1 cellular context compared by ENCODE assay signal in the genomic region with DNA sequence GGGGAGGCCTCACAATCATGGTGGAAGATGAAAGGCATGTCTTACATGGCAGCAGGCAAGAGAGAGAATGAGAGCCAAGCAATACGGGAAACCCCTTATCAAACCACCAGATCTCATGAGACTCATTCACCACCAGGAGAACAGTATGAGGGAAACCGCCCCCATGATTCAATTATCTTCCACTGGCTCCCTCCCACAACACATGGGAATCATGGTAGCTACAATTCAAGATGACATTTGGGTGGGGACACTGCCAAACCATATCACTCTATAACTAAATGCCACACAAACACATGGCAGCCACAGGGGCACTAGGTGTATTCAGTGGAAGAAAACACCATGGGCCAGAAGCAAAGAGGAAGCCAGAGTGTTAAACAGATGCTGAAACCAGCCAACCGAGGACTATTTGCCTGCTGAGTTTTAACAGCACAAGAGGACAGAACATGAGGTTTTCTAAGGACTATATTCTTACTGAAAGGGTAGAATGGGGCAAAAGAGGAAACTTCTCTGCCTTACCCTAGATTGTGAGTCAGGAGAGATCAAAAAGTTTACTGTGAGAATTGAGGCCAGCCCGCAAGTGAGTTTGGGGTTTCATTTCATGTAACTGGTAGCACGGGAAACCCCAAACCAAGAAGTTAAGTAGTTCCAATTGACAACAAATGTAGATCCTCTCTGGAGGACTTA.
TF ChIP-seq lines count a peak whose summit lies in the region.

No MANE protein-coding gene starts in this region.

TF ChIP-seq in GM12878, 131 proteins besides CTCF, POLR2A, EP300 and RAD21 (continued from another document and continues in another):
- TF ChIP-seq, protein P1, sequence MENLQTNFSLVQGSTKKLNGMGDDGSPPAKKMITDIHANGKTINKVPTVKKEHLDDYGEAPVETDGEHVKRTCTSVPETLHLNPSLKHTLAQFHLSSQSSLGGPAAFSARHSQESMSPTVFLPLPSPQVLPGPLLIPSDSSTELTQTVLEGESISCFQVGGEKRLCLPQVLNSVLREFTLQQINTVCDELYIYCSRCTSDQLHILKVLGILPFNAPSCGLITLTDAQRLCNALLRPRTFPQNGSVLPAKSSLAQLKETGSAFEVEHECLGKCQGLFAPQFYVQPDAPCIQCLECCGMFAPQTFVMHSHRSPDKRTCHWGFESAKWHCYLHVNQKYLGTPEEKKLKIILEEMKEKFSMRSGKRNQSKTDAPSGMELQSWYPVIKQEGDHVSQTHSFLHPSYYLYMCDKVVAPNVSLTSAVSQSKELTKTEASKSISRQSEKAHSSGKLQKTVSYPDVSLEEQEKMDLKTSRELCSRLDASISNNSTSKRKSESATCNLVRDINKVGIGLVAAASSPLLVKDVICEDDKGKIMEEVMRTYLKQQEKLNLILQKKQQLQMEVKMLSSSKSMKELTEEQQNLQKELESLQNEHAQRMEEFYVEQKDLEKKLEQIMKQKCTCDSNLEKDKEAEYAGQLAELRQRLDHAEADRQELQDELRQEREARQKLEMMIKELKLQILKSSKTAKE (IDR thresholded peaks at IDR 0.05; ENCODE audit: low read depth, poor library complexity, severe bottlenecking): peak; percentile 57
- TF ChIP-seq BCL11A (IDR thresholded peaks at IDR 0.05; ENCODE audit: low read depth, low read length): peak; percentile 49; the same call in 1 of the 2 replicates
- no peak for TF ChIP-seq CREB1 (IDR thresholded peaks at IDR 0.05; ENCODE audit: low read depth)
- peak; percentile 77 for TF ChIP-seq MTA2 (IDR thresholded peaks at IDR 0.05; ENCODE audit: low read depth)
- peak; percentile 51; the same call in 1 of the 2 replicates for TF ChIP-seq IRF4 (IDR thresholded peaks at IDR 0.05; ENCODE audit: low read depth, low read length)
- peak; percentile 16; the same call in 1 of the 2 replicates for TF ChIP-seq CBFB (IDR thresholded peaks at IDR 0.05; ENCODE audit: low read depth)
- no peak for TF ChIP-seq ZNF274 (IDR thresholded peaks at IDR 0.05; ENCODE audit: insufficient read depth, insufficient read length)
- no peak for TF ChIP-seq CHD4 (IDR thresholded peaks at IDR 0.05)
- TF ChIP-seq BCL3 (IDR thresholded peaks at IDR 0.05; ENCODE audit: borderline replicate concordance, insufficient read depth, low read depth, low read length, poor library complexity, severe bottlenecking): peak; percentile 52
- peak; percentile 90 for TF ChIP-seq MEF2B (IDR thresholded peaks at IDR 0.05; ENCODE audit: partially characterized antibody, poor library complexity, severe bottlenecking)
- no peak for TF ChIP-seq ZNF384 (IDR thresholded peaks at IDR 0.05; ENCODE audit: borderline replicate concordance, low read depth, low read length)
- no peak for TF ChIP-seq EGR1 (IDR thresholded peaks at IDR 0.05; ENCODE audit: borderline replicate concordance in 1 of 2, low read depth in 2 of 2, low read length in 2 of 2)
- TF ChIP-seq SMAD1 (IDR thresholded peaks at IDR 0.05; ENCODE audit: low read depth, partially characterized antibody): peak; percentile 33
- TF ChIP-seq, protein P2, sequence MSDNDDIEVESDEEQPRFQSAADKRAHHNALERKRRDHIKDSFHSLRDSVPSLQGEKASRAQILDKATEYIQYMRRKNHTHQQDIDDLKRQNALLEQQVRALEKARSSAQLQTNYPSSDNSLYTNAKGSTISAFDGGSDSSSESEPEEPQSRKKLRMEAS (IDR thresholded peaks at IDR 0.05; ENCODE audit: low read depth, low read length): no peak
- no peak for TF ChIP-seq HCFC1 (IDR thresholded peaks at IDR 0.05; ENCODE audit: low read length)
- TF ChIP-seq TCF7 (IDR thresholded peaks at IDR 0.05; ENCODE audit: borderline replicate concordance): peak; percentile 75; the same call in 1 of the 2 replicates
- TF ChIP-seq POLR2AphosphoS5 (IDR thresholded peaks at IDR 0.05; ENCODE audit: low read length): 0 out of 2 replicates have a peak, but pooled peaks have one; percentile 26
- no peak; the same call in none of the 2 replicates for TF ChIP-seq ATF2 (IDR thresholded peaks at IDR 0.05; ENCODE audit: low read length)
- TF ChIP-seq MTA3 (IDR thresholded peaks at IDR 0.05; ENCODE audit: borderline replicate concordance, low read length): peak; percentile 49; the same call in 1 of the 2 replicates
- 0 out of 2 replicates have a peak, but pooled peaks have one; percentile 25 for TF ChIP-seq ZNF24 (IDR thresholded peaks at IDR 0.05)
- no peak for TF ChIP-seq CHD1 (IDR thresholded peaks at IDR 0.05; ENCODE audit: low read depth, low read length)
- no peak for TF ChIP-seq CEBPZ (IDR thresholded peaks at IDR 0.05; ENCODE audit: low read depth, low read length)
- TF ChIP-seq, protein P3, sequence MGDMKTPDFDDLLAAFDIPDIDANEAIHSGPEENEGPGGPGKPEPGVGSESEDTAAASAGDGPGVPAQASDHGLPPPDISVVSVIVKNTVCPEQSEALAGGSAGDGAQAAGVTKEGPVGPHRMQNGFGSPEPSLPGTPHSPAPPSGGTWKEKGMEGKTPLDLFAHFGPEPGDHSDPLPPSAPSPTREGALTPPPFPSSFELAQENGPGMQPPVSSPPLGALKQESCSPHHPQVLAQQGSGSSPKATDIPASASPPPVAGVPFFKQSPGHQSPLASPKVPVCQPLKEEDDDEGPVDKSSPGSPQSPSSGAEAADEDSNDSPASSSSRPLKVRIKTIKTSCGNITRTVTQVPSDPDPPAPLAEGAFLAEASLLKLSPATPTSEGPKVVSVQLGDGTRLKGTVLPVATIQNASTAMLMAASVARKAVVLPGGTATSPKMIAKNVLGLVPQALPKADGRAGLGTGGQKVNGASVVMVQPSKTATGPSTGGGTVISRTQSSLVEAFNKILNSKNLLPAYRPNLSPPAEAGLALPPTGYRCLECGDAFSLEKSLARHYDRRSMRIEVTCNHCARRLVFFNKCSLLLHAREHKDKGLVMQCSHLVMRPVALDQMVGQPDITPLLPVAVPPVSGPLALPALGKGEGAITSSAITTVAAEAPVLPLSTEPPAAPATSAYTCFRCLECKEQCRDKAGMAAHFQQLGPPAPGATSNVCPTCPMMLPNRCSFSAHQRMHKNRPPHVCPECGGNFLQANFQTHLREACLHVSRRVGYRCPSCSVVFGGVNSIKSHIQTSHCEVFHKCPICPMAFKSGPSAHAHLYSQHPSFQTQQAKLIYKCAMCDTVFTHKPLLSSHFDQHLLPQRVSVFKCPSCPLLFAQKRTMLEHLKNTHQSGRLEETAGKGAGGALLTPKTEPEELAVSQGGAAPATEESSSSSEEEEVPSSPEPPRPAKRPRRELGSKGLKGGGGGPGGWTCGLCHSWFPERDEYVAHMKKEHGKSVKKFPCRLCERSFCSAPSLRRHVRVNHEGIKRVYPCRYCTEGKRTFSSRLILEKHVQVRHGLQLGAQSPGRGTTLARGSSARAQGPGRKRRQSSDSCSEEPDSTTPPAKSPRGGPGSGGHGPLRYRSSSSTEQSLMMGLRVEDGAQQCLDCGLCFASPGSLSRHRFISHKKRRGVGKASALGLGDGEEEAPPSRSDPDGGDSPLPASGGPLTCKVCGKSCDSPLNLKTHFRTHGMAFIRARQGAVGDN (IDR thresholded peaks at IDR 0.05): 0 out of 2 replicates have a peak, but pooled peaks have one; percentile 11
- TF ChIP-seq IKZF1 (conservative IDR thresholded peaks at IDR 0.05): peak; percentile 60
- peak; percentile 66 for TF ChIP-seq CUX1 (IDR thresholded peaks at IDR 0.05; ENCODE audit: insufficient replicate concordance, low read depth, low read length)
- 0 out of 2 replicates have a peak, but pooled peaks have one; percentile 19 for TF ChIP-seq ZNF217 (IDR thresholded peaks at IDR 0.05)
- no peak for TF ChIP-seq JUND (IDR thresholded peaks at IDR 0.05; ENCODE audit: low read depth, low read length)
- no peak for TF ChIP-seq SUPT20H (IDR thresholded peaks at IDR 0.05; ENCODE audit: borderline replicate concordance, control insufficient read depth, low read depth, low read length)
- TF ChIP-seq MYB (IDR thresholded peaks at IDR 0.05; ENCODE audit: borderline replicate concordance, low read depth, low read length): no peak
- no peak for TF ChIP-seq ZNF622 (IDR thresholded peaks at IDR 0.05)
- peak; percentile 46 for TF ChIP-seq RELA (IDR thresholded peaks at IDR 0.05; ENCODE audit: borderline replicate concordance, partially characterized antibody)
- TF ChIP-seq, protein P4, sequence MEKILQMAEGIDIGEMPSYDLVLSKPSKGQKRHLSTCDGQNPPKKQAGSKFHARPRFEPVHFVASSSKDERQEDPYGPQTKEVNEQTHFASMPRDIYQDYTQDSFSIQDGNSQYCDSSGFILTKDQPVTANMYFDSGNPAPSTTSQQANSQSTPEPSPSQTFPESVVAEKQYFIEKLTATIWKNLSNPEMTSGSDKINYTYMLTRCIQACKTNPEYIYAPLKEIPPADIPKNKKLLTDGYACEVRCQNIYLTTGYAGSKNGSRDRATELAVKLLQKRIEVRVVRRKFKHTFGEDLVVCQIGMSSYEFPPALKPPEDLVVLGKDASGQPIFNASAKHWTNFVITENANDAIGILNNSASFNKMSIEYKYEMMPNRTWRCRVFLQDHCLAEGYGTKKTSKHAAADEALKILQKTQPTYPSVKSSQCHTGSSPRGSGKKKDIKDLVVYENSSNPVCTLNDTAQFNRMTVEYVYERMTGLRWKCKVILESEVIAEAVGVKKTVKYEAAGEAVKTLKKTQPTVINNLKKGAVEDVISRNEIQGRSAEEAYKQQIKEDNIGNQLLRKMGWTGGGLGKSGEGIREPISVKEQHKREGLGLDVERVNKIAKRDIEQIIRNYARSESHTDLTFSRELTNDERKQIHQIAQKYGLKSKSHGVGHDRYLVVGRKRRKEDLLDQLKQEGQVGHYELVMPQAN (conservative IDR thresholded peaks at IDR 0.05): 0 out of 2 replicates have a peak, but pooled peaks have one; percentile 29
- no peak for TF ChIP-seq EZH2 (IDR thresholded peaks at IDR 0.05; ENCODE audit: borderline replicate concordance, control insufficient read depth, low read depth, low read length)
- TF ChIP-seq FOS (IDR thresholded peaks at IDR 0.05; ENCODE audit: borderline replicate concordance, extremely low read depth, insufficient read length): no peak
